Comparison of ENCODE assay signal across 8 cellular contexts in genomic region chr12:128259556-128260070, GRCh38. TPM values are rescaled to one million over a fixed set of nuclear protein-coding genes. Genes with fewer than 3 reads are reported as not detected.
DNase-seq lines count a peak whose midpoint lies in the region; ATAC-seq, FAIRE-seq and TF ChIP-seq lines count a peak whose summit lies in the region.

No MANE protein-coding gene starts in this region.

- intact Hi-C loops in heart right ventricle (cut with DNase I): loop anchor here in 9 of 10 donors (5.0 to 10.0 kb wide), 7 partner anchors 55 to 1655 kb away; partner anchors contain the start of gene TMEM132D (in 2 of the 9)
- intact Hi-C loops in activated T-helper 2 cell treated with anti-CD3 and anti-CD28 coated beads, Interferon-gamma antibody, Interleukin-2, Interleukin-4, amounts not matched to agents 10 μg/mL and 5 μg/mL and 100 μg/mL, durations not matched to agents 14 hours and 24 hours and 36 hours (cut with micrococcal nuclease): no loop called here
- intact Hi-C loops in CD4-positive, alpha-beta memory T cell (cut with micrococcal nuclease): no loop called here

- H3K27me3 Mint-ChIP-seq in HFFc6 (ENCODE audit: insufficient read depth): no peaks in the 10 kb centered on the region
- H3K27me3 Mint-ChIP-seq in activated T-helper 2 cell treated with anti-CD3 and anti-CD28 coated beads, Interferon-gamma antibody, Interleukin-2, Interleukin-4, amounts not matched to agents 10 μg/mL and 5 μg/mL and 100 μg/mL, durations not matched to agents 14 hours and 24 hours and 36 hours (ENCODE audit: low read depth): no peaks in the 10 kb centered on the region
- H3K27me3 Mint-ChIP-seq in CD4-positive, alpha-beta memory T cell: peaks cover 1 to 4% of the 10 kb centered on the region in 2 donors

- H3K9me3 ChIP-seq in RWPE2 (ENCODE audit: severe bottlenecking) (peaks cover 5% of the 10 kb centered on the region), heart right ventricle (peaks cover 0 to 12% (median 0%) of the 10 kb centered on the region in 11 donors), small intestine (ENCODE audit: control insufficient read depth, low read depth) (no peaks in the 10 kb centered on the region)
- H3K9me3 ChIP-seq in CD4-positive, alpha-beta memory T cell (ENCODE audit: control insufficient read depth in 1 of 2, low read length in 2 of 2): no peaks in the 10 kb centered on the region

- H3K36me3 ChIP-seq in RWPE2 (ENCODE audit: low read depth) (no peaks in the 10 kb centered on the region), heart right ventricle (no peaks in the 10 kb centered on the region), small intestine (ENCODE audit: control insufficient read depth in 2 of 2, insufficient read depth in 2 of 2, low read length in 2 of 2) (no peaks in the 10 kb centered on the region)
- no peaks in the 10 kb centered on the region for H3K36me3 ChIP-seq in CD4-positive, alpha-beta memory T cell (ENCODE audit: insufficient read depth, low read length)

- POLR2A ChIA-PET in CD4-positive, alpha-beta memory T cell (lab: Charles Lee; ENCODE audit: partially characterized antibody): no interaction called here

- no peak for ATAC-seq in RWPE2 (ENCODE audit: low read depth)
- peak in 3 of 8 donors; percentile 42 to 64 (median 57) for ATAC-seq in heart right ventricle

- peak; percentile 62 for TF ChIP-seq CTCF in HFFc6 (IDR thresholded peaks at IDR 0.05)
- TF ChIP-seq CTCF in RWPE2 (IDR thresholded peaks at IDR 0.05; ENCODE audit: poor library complexity, severe bottlenecking): peak; percentile 66
- peak; percentile 31 to 73 (median 66) for TF ChIP-seq CTCF in heart right ventricle (IDR thresholded peaks at IDR 0.05)

- H3K4me1 Mint-ChIP-seq in HFFc6 (ENCODE audit: low read depth): no peaks in the 10 kb centered on the region
- no peaks in the 10 kb centered on the region for H3K4me1 Mint-ChIP-seq in activated T-helper 2 cell treated with anti-CD3 and anti-CD28 coated beads, Interferon-gamma antibody, Interleukin-2, Interleukin-4, amounts not matched to agents 10 μg/mL and 5 μg/mL and 100 μg/mL, durations not matched to agents 14 hours and 24 hours and 36 hours (ENCODE audit: low read depth)
- H3K4me1 Mint-ChIP-seq in CD4-positive, alpha-beta memory T cell: no peaks in the 10 kb centered on the region

- DNase-seq in COLO829 (ENCODE audit: low spot score) (peak; percentile 6), HFFc6 (no peak), RWPE2 (ENCODE audit: low spot score) (no peak), heart right ventricle (no peak), small intestine (peak; percentile 3), activated gamma-delta T cell treated with Interleukin-2 at 50 U/mL for 16 hours (no peak)
- DNase-seq in activated T-helper 2 cell treated with anti-CD3 and anti-CD28 coated beads, Interferon-gamma antibody, Interleukin-2, Interleukin-4, amounts not matched to agents 10 μg/mL and 5 μg/mL and 100 μg/mL, durations not matched to agents 14 hours and 24 hours and 36 hours (ENCODE audit: low spot score): no peak
- no peak for DNase-seq in CD4-positive, alpha-beta memory T cell

- no peak for FAIRE-seq in small intestine (lab: Jason Lieb, UNC)

- CTCF ChIA-PET in CD4-positive, alpha-beta memory T cell (lab: Charles Lee; ENCODE audit: partially characterized antibody): interaction anchor here (1.5 kb wide), 1 partner anchor 283 kb away, joined by 4 read pairs; no protein-coding TSS in a partner anchor

- WGBS in heart right ventricle, 2 donors: 10% methylated on average over 5 of the region's 5 CpGs
- WGBS in small intestine, 3 donors: 9 to 15% (median 9%) methylated on average over 5 of the region's 5 CpGs

- H3K27me3 ChIP-seq in RWPE2 (ENCODE audit: insufficient read depth, poor library complexity, severe bottlenecking): no peaks in the 10 kb centered on the region
- H3K27me3 ChIP-seq in heart right ventricle: peaks cover 0 to 47% (median 18%) of the 10 kb centered on the region in 7 donors
- no peaks in the 10 kb centered on the region for H3K27me3 ChIP-seq in small intestine (ENCODE audit: control insufficient read depth in 2 of 2, insufficient read depth in 2 of 2, low read length in 2 of 2)
- H3K27me3 ChIP-seq in CD4-positive, alpha-beta memory T cell (ENCODE audit: insufficient read depth, low read length): no peaks in the 10 kb centered on the region

- H3K4me3 ChIP-seq in RWPE2 (ENCODE audit: severe bottlenecking) (no peak overlapping the region), heart right ventricle (no peak overlapping the region), small intestine (ENCODE audit: low read depth in 1 of 2, low read length in 2 of 2) (no peak overlapping the region)
- H3K4me3 ChIP-seq in CD4-positive, alpha-beta memory T cell (ENCODE audit: low read length in 2 of 2): no peak overlapping the region

- no peaks in the 10 kb centered on the region for H3K36me3 Mint-ChIP-seq in HFFc6 (ENCODE audit: low read depth)
- H3K36me3 Mint-ChIP-seq in activated T-helper 2 cell treated with anti-CD3 and anti-CD28 coated beads, Interferon-gamma antibody, Interleukin-2, Interleukin-4, amounts not matched to agents 10 μg/mL and 5 μg/mL and 100 μg/mL, durations not matched to agents 14 hours and 24 hours and 36 hours (ENCODE audit: low read depth): no peaks in the 10 kb centered on the region
- no peaks in the 10 kb centered on the region for H3K36me3 Mint-ChIP-seq in CD4-positive, alpha-beta memory T cell

- no peak overlapping the region for H3K27ac ChIP-seq in RWPE2 (ENCODE audit: poor library complexity, severe bottlenecking)
- H3K27ac ChIP-seq in heart right ventricle: no peak overlapping the region
- no peak overlapping the region for H3K27ac ChIP-seq in small intestine (ENCODE audit: low read depth in 1 of 2, low read length in 1 of 2)
- H3K27ac ChIP-seq in CD4-positive, alpha-beta memory T cell (ENCODE audit: low read depth, low read length): no peak overlapping the region

- H3K27ac Mint-ChIP-seq in HFFc6: no peak overlapping the region
- H3K27ac Mint-ChIP-seq in activated T-helper 2 cell treated with anti-CD3 and anti-CD28 coated beads, Interferon-gamma antibody, Interleukin-2, Interleukin-4, amounts not matched to agents 10 μg/mL and 5 μg/mL and 100 μg/mL, durations not matched to agents 14 hours and 24 hours and 36 hours: no peak overlapping the region
- no peak overlapping the region for H3K27ac Mint-ChIP-seq in CD4-positive, alpha-beta memory T cell

- peaks cover 32% of the 10 kb centered on the region for H3K9me3 Mint-ChIP-seq in HFFc6
- peaks cover 13% of the 10 kb centered on the region for H3K9me3 Mint-ChIP-seq in activated T-helper 2 cell treated with anti-CD3 and anti-CD28 coated beads, Interferon-gamma antibody, Interleukin-2, Interleukin-4, amounts not matched to agents 10 μg/mL and 5 μg/mL and 100 μg/mL, durations not matched to agents 14 hours and 24 hours and 36 hours
- peaks cover 0 to 14% (median 1%) of the 10 kb centered on the region in 8 donors for H3K9me3 Mint-ChIP-seq in CD4-positive, alpha-beta memory T cell

- H3K4me3 Mint-ChIP-seq in HFFc6: no peak overlapping the region
- no peak overlapping the region for H3K4me3 Mint-ChIP-seq in activated T-helper 2 cell treated with anti-CD3 and anti-CD28 coated beads, Interferon-gamma antibody, Interleukin-2, Interleukin-4, amounts not matched to agents 10 μg/mL and 5 μg/mL and 100 μg/mL, durations not matched to agents 14 hours and 24 hours and 36 hours (ENCODE audit: low read depth)
- no peak overlapping the region for H3K4me3 Mint-ChIP-seq in CD4-positive, alpha-beta memory T cell

- H3K4me1 ChIP-seq in RWPE2 (ENCODE audit: insufficient read depth, poor library complexity, severe bottlenecking) (no peaks in the 10 kb centered on the region), heart right ventricle (no peaks in the 10 kb centered on the region), small intestine (ENCODE audit: control insufficient read depth in 2 of 2, insufficient read depth in 1 of 2, low read depth in 1 of 2, low read length in 1 of 2) (no peaks in the 10 kb centered on the region)
- no peaks in the 10 kb centered on the region for H3K4me1 ChIP-seq in CD4-positive, alpha-beta memory T cell (ENCODE audit: insufficient read depth, low read length)

RNA-seq across cellular contexts. Expression of gene TMEM132C, which starts 7.4 kb away (rescaled TPM):
- not detected for total RNA-seq in HFFc6 (2021; fragmentation: NEBNext Ultra II Directional; extraction: Animal tissue kit (Norgen Biotek cat#: 25700))
- 1 to 10 TPM in 8 of 10 donors, under 1 TPM in 2; 0.79 to 2.2 (median 1.6) TPM for total RNA-seq in heart right ventricle
- polyA plus RNA-seq in heart right ventricle (1 to 10 TPM; 1.6 to 2.9 TPM), small intestine (1 to 10 TPM in 1 of 3 donors, under 1 TPM in 1, not detected in 1; 0.27 to 3.2 TPM)
- total RNA-seq in activated T-helper 2 cell treated with anti-CD3 and anti-CD28 coated beads, Interferon-gamma antibody, Interleukin-2, Interleukin-4, amounts not matched to agents 10 μg/mL and 5 μg/mL and 100 μg/mL, durations not matched to agents 14 hours and 24 hours and 36 hours: not detected in 2 replicates
- total RNA-seq in CD4-positive, alpha-beta memory T cell: not detected
- not detected for polyA plus RNA-seq in CD4-positive, alpha-beta memory T cell

Comparison
In these comparisons a context has a peak if more than half of its experiments do, and no peak if none do; other contexts are left out.
1. DNase-seq: peak in COLO829 (single experiment) and small intestine (single experiment); none in HFFc6 (single experiment), RWPE2 (single experiment), heart right ventricle (0 of 2), activated gamma-delta T cell treated with Interleukin-2 at 50 U/mL for 16 hours (single experiment), activated T-helper 2 cell treated with anti-CD3 and anti-CD28 coated beads, Interferon-gamma antibody, Interleukin-2, Interleukin-4, amounts not matched to agents 10 μg/mL and 5 μg/mL and 100 μg/mL, durations not matched to agents 14 hours and 24 hours and 36 hours (single experiment) and CD4-positive, alpha-beta memory T cell (0 of 5).
2. intact Hi-C loops: an anchor here in heart right ventricle (5.0 to 10.0 kb wide); none called in activated T-helper 2 cell treated with anti-CD3 and anti-CD28 coated beads, Interferon-gamma antibody, Interleukin-2, Interleukin-4, amounts not matched to agents 10 μg/mL and 5 μg/mL and 100 μg/mL, durations not matched to agents 14 hours and 24 hours and 36 hours and CD4-positive, alpha-beta memory T cell.
3. Peak in every context shown above with its lines, with median percentiles within 50 percentile points of each other: CTCF ChIP-seq.